ENCODE assay signal across 1 cellular context in the genomic region with DNA sequence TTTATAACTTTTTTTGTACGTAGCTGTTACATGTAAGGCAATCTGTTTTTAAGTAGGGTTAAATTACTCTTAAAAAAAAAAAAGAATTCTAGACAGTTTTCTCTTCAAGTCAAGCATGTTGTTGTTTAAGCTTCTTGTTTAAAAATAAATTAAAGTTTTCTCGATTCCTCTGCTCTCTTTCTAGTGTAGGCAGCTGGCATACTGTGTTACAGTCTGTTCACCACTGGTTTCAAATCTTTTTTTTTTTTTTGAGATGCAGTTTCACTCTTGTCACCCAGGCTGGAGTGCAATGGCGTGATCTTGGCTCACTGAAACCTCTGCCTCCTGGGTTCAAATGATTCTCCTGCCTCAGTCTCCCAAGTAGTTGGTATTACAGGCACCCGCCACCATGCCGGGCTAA. TPM values are rescaled to one million over a fixed set of nuclear protein-coding genes. Genes with fewer than 3 reads are reported as not detected.
"Had no signal": no experiment of that assay in that cellular context is flagged by ENCODE, and none has a peak within 500 bp of the region (broad histone marks: within the 10 kb centered on the region; RNA-seq: fewer than 3 reads in every experiment).

No MANE protein-coding gene starts in this region.

RNA-seq across cellular contexts. Expression of gene EDN1, which starts 29.9 kb away (rescaled TPM):
- total RNA-seq: neural crest cell had no signal
